13 cellular contexts compared by ENCODE assay signal in the genomic region with DNA sequence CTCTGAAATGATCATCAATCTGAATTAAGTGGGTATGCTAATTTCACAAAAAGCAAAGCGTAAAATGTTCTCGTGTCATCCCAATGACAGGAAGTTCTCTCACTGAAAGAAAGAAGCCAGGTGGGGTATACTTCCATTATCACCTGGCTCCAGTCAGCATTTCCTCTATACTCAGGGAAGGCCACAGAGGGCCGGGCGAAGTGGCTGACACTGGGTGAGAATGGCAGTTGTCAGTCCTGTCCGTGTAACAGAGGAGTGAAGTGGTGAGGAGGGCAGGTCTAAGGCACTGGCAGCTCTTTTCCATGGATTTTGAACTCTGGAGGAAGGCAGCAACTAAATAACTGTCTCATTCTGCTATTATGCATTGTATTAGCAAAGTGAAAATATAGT.
DNase-seq lines count a peak whose midpoint lies in the region; ATAC-seq and TF ChIP-seq lines count a peak whose summit lies in the region.
"Had no signal": no experiment of that assay in that cellular context is flagged by ENCODE, and none has a peak within 500 bp of the region (broad histone marks: within the 10 kb centered on the region; RNA-seq: fewer than 3 reads in every experiment).

No MANE protein-coding gene starts in this region.

- intact Hi-C loops in CD8-positive, alpha-beta T cell (cut with DNase I, micrococcal nuclease), result no loop called here
- intact Hi-C loops in psoas muscle (cut with DNase I), result no loop called here

- no peaks in the 10 kb centered on the region for H3K4me1 ChIP-seq in CD8-positive, alpha-beta T cell (ENCODE audit: insufficient read depth, low read length)
- H3K4me1 ChIP-seq in HUES6 (ENCODE audit: control insufficient read depth, insufficient read depth, low read length) (peaks cover 30% of the 10 kb centered on the region), psoas muscle (peaks cover 4% of the 10 kb centered on the region)

- TF ChIP-seq CTCF in CD8-positive, alpha-beta T cell (IDR thresholded peaks at IDR 0.05), result no peak
- TF ChIP-seq CTCF in psoas muscle (IDR thresholded peaks at IDR 0.05), result no peak

- H3K4me1 Mint-ChIP-seq in CD8-positive, alpha-beta T cell (ENCODE audit: low read depth), result peaks cover 6% of the 10 kb centered on the region

- DNase-seq in CD8-positive, alpha-beta T cell, result no peak
- DNase-seq in ecto neural progenitor cell (ENCODE audit: low spot score) (peak; percentile 21), psoas muscle (no peak), NCI-H526 treated with DMSO at 0.1 percent for 48 hours (lab: John Stamatoyannopoulos, UW) (no peak), 8988T (no peak), NCI-H1417 (lab: John Stamatoyannopoulos, UW) (no peak)
- DNase-seq in central memory CD4-positive, alpha-beta T cell, result no peak
- DNase-seq: NCI-H1092 treated with DMSO at 0.1 percent for 48 hours had no signal

- H3K27ac Mint-ChIP-seq in CD8-positive, alpha-beta T cell, result peak overlapping the region; percentile 64
- H3K27ac Mint-ChIP-seq: T-helper 1 cell treated with Interleukin-12 subunit alpha and Interleukin-12 subunit beta and Interleukin-4 antibody, amounts not matched to agents 30 μg/mL and 1 μg/mL, for 36 hours had no signal

- peaks cover 82% of the 10 kb centered on the region for H3K36me3 Mint-ChIP-seq in CD8-positive, alpha-beta T cell

- no peaks in the 10 kb centered on the region for H3K27me3 Mint-ChIP-seq in CD8-positive, alpha-beta T cell (ENCODE audit: low read depth)
- H3K27me3 Mint-ChIP-seq: activated CD4-positive, alpha-beta memory T cell treated with anti-CD3 and anti-CD28 coated beads for 36 hours; CD4-positive, CD25-positive, alpha-beta regulatory T cell had no signal

- no peak overlapping the region for H3K4me3 Mint-ChIP-seq in CD8-positive, alpha-beta T cell
- H3K4me3 Mint-ChIP-seq: activated CD4-positive, alpha-beta memory T cell treated with anti-CD3 and anti-CD28 coated beads for 36 hours; T-helper 1 cell treated with Interleukin-12 subunit alpha and Interleukin-12 subunit beta and Interleukin-4 antibody, amounts not matched to agents 30 μg/mL and 1 μg/mL, for 36 hours had no signal

- POLR2A ChIA-PET in CD8-positive, alpha-beta T cell (lab: Charles Lee), result no interaction called here

- peak overlapping the region; percentile 49 for H3K9ac ChIP-seq in HUES6 (ENCODE audit: low read length)

- H3K36me3 ChIP-seq in CD8-positive, alpha-beta T cell (ENCODE audit: insufficient read depth, low read length), result peaks cover 42% of the 10 kb centered on the region
- H3K36me3 ChIP-seq in HUES6 (ENCODE audit: control insufficient read depth, insufficient read depth, low read length), result peaks cover 77% of the 10 kb centered on the region
- H3K36me3 ChIP-seq in psoas muscle (ENCODE audit: insufficient read depth in 1 of 2, low read depth in 1 of 2), result peaks cover 16 to 91% of the 10 kb centered on the region in 2 donors

- H3K27me3 ChIP-seq in CD8-positive, alpha-beta T cell (ENCODE audit: insufficient read depth, low read length), result no peaks in the 10 kb centered on the region
- no peaks in the 10 kb centered on the region for H3K27me3 ChIP-seq in HUES6 (ENCODE audit: control insufficient read depth, insufficient read depth, low read length)
- no peaks in the 10 kb centered on the region for H3K27me3 ChIP-seq in psoas muscle (ENCODE audit: insufficient read depth in 3 of 3, low read length in 2 of 3)

- ATAC-seq in CD8-positive, alpha-beta T cell, result no peak
- no peak for ATAC-seq in psoas muscle

- H3K9me3 Mint-ChIP-seq in CD8-positive, alpha-beta T cell, result no peaks in the 10 kb centered on the region
- H3K9me3 Mint-ChIP-seq: CD4-positive, CD25-positive, alpha-beta regulatory T cell; T-helper 1 cell treated with Interleukin-12 subunit alpha and Interleukin-12 subunit beta and Interleukin-4 antibody, amounts not matched to agents 30 μg/mL and 1 μg/mL, for 36 hours had no signal

- WGBS in psoas muscle, 3 donors, result 85 to 96% (median 87%) methylated on average over 5 of the region's 5 CpGs

- CTCF ChIA-PET in CD8-positive, alpha-beta T cell (lab: Charles Lee), result interaction anchor here (1.0 kb wide), 1 partner anchor 51 kb away, joined by 3 read pairs; no protein-coding TSS in a partner anchor

- no peak overlapping the region for H3K27ac ChIP-seq in CD8-positive, alpha-beta T cell (ENCODE audit: low read depth, low read length)
- peak overlapping the region; percentile 77; the same call in 1 of the 2 replicates for H3K27ac ChIP-seq in HUES6 (ENCODE audit: low read depth, low read length)
- H3K27ac ChIP-seq in psoas muscle, result peak overlapping the region; percentile 46
- H3K27ac ChIP-seq: HL-60 had no signal

- H3K4me3 ChIP-seq in CD8-positive, alpha-beta T cell (ENCODE audit: low read depth, low read length), result no peak overlapping the region
- H3K4me3 ChIP-seq in HUES6 (ENCODE audit: low read depth, low read length), result no peak overlapping the region
- H3K4me3 ChIP-seq in psoas muscle, result no peak overlapping the region

- H3K9me3 ChIP-seq in CD8-positive, alpha-beta T cell (ENCODE audit: low read length), result no peaks in the 10 kb centered on the region
- no peaks in the 10 kb centered on the region for H3K9me3 ChIP-seq in HUES6 (ENCODE audit: control insufficient read depth, insufficient read depth, low read depth, low read length)
- no peaks in the 10 kb centered on the region for H3K9me3 ChIP-seq in psoas muscle
